Comparison of ENCODE assay signal across 1 cellular context in genomic region chr11:59891781-59892181, GRCh38.
TF ChIP-seq lines count a peak whose summit lies in the region.

No MANE protein-coding gene starts in this region.

TF ChIP-seq in H1, 55 proteins besides CTCF, POLR2A, EP300 and RAD21:
- TF ChIP-seq BRCA1 (IDR thresholded peaks at IDR 0.05; ENCODE audit: low read depth, low read length), result no peak
- TF ChIP-seq BACH1 (IDR thresholded peaks at IDR 0.05; ENCODE audit: low read length), result peak; percentile 82
- TF ChIP-seq FOSL1 (IDR thresholded peaks at IDR 0.05; ENCODE audit: insufficient read depth, low read depth, low read length), result no peak
- 0 out of 2 replicates have a peak, but pooled peaks have one; percentile 55 for TF ChIP-seq RBBP5 (IDR thresholded peaks at IDR 0.05; ENCODE audit: borderline replicate concordance, low read depth, low read length)
- no peak for TF ChIP-seq TEAD4 (IDR thresholded peaks at IDR 0.05; ENCODE audit: low read depth, low read length)
- TF ChIP-seq KDM1A (IDR thresholded peaks at IDR 0.05; ENCODE audit: borderline replicate concordance, low read length), result no peak
- no peak for TF ChIP-seq CBX8 (IDR thresholded peaks at IDR 0.05; ENCODE audit: borderline replicate concordance, low read depth, low read length)
- TF ChIP-seq ZNF274 (IDR thresholded peaks at IDR 0.05; ENCODE audit: borderline replicate concordance, extremely low read depth, low read length), result no peak
- TF ChIP-seq CREB1 (IDR thresholded peaks at IDR 0.05), result 0 out of 2 replicates have a peak, but pooled peaks have one; percentile 27
- TF ChIP-seq ASH2L (IDR thresholded peaks at IDR 0.05; ENCODE audit: low read length), result peak; percentile 61
- TF ChIP-seq TAF1 (IDR thresholded peaks at IDR 0.05; ENCODE audit: low read depth, low read length), result peak; percentile 56; the same call in 1 of the 2 replicates
- 0 out of 2 replicates have a peak, but pooled peaks have one; percentile 24 for TF ChIP-seq TBP (IDR thresholded peaks at IDR 0.05; ENCODE audit: low read depth, low read length)
- no peak for TF ChIP-seq SIX5 (IDR thresholded peaks at IDR 0.05; ENCODE audit: low read depth, low read length)
- TF ChIP-seq RXRA (IDR thresholded peaks at IDR 0.05; ENCODE audit: insufficient read depth, low read depth, low read length), result no peak
- TF ChIP-seq YY1 (IDR thresholded peaks at IDR 0.05; ENCODE audit: low read depth, low read length), result peak; percentile 45; the same call in 1 of the 2 replicates
- no peak for TF ChIP-seq BCL11A (IDR thresholded peaks at IDR 0.05; ENCODE audit: low read depth in 2 of 2, low read length in 2 of 2)
- TF ChIP-seq MAFK (IDR thresholded peaks at IDR 0.05; ENCODE audit: low read depth, low read length), result peak; percentile 20; the same call in 1 of the 2 replicates
- TF ChIP-seq GABPA (IDR thresholded peaks at IDR 0.05; ENCODE audit: borderline replicate concordance, insufficient read depth, low read length), result 0 out of 2 replicates have a peak, but pooled peaks have one; percentile 11
- no peak for TF ChIP-seq GTF2F1 (IDR thresholded peaks at IDR 0.05; ENCODE audit: borderline replicate concordance, low read depth, low read length)
